10 cellular contexts compared by ENCODE assay signal in the genomic region with DNA sequence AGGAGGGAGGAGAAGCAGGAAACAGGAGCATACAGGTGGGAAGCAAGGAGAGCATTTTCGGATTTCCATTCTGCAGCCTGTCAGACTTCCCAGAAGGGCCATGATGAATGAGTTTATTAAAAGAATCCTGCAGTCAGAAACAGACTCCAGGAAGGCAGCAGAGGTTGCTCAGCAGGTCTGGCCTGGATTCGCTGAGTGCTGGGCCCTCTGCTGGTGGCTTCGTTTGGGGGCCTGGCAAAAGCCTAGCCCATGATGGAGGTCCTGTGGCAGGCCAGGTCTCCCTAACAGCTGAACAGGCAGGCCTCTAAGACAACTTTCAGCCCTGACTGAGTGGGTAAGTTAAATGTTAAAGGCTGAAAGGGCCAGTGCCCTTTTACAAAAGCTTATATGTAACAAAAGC.
DNase-seq lines count a peak whose midpoint lies in the region; ATAC-seq and TF ChIP-seq lines count a peak whose summit lies in the region.
"Had no signal": no experiment of that assay in that cellular context is flagged by ENCODE, and none has a peak within 500 bp of the region (broad histone marks: within the 10 kb centered on the region; RNA-seq: fewer than 3 reads in every experiment).

No MANE protein-coding gene starts in this region.

- WGBS in right lobe of liver (ENCODE audit: insufficient coverage, low coverage, low lambda C conversion rate, missing lambda C conversion rate) = 58% methylated on average over 1 of the region's 3 CpGs

- no peaks in the 10 kb centered on the region for H3K9me3 ChIP-seq in right lobe of liver

- H3K27me3 ChIP-seq in right lobe of liver = no peaks in the 10 kb centered on the region

- TF ChIP-seq CTCF in C4-2B (conservative IDR thresholded peaks at IDR 0.05) = peak; percentile 58
- peak in 2 of 4 donors; percentile 25 to 28 for TF ChIP-seq CTCF in right lobe of liver (IDR thresholded peaks at IDR 0.05)

- peak; percentile 34 for DNase-seq in HEK293T (ENCODE audit: extremely low spot score)
- DNase-seq in astrocyte of the hippocampus (ENCODE audit: low read depth, low spot score) = peak; percentile 17
- DNase-seq in right lobe of liver = peak in 1 of 3 donors; percentile 29
- DNase-seq in GM19240 (ENCODE audit: insufficient read length, low spot score) = no peak
- DNase-seq in NCI-H524 treated with DMSO at 0.1 percent for 48 hours (lab: John Stamatoyannopoulos, UW) = no peak
- DNase-seq in cortex of kidney (lab: John Stamatoyannopoulos, UW) = no peak
- no peak for DNase-seq in stimulated activated CD4-positive, alpha-beta T cell treated with anti-CD3 and anti-CD28 coated beads, Interleukin-4, amount 100 ng/mL, for 1 hour

- POLR2A ChIA-PET in HEK293T (lab: Yijun Ruan, JAX) = no interaction called here

- no peaks in the 10 kb centered on the region for H3K36me3 ChIP-seq in right lobe of liver

- intact Hi-C loops in right lobe of liver (cut with DNase I) = no loop called here

- no peaks in the 10 kb centered on the region for H3K4me1 ChIP-seq in right lobe of liver

- CTCF ChIA-PET in HEK293T (lab: Yijun Ruan, JAX) = no interaction called here

- no peak overlapping the region for H3K27ac ChIP-seq in C4-2B
- no peak overlapping the region for H3K27ac ChIP-seq in right lobe of liver

- no peak overlapping the region for H3K4me3 ChIP-seq in right lobe of liver

- peak; percentile 20 to 55 (median 26) for ATAC-seq in right lobe of liver
- ATAC-seq: activated T-helper 17 cell treated with anti-CD3 and anti-CD28 coated beads, Interleukin-2, amount 50 U/mL, for 72 hours; Panc1 had no signal

- no peak for TF ChIP-seq POLR2A in right lobe of liver (IDR thresholded peaks at IDR 0.05)

TF ChIP-seq in HEK293T, 16 proteins besides CTCF, POLR2A, EP300 and RAD21:
- TF ChIP-seq BHLHE40 (IDR thresholded peaks at IDR 0.05; ENCODE audit: borderline replicate concordance) = no peak
- TF ChIP-seq ARNT (IDR thresholded peaks at IDR 0.05) = no peak
- no peak for TF ChIP-seq FOXK2 (IDR thresholded peaks at IDR 0.05)
- no peak for TF ChIP-seq LEF1 (IDR thresholded peaks at IDR 0.05; ENCODE audit: borderline replicate concordance)
- no peak for TF ChIP-seq CTBP1 (IDR thresholded peaks at IDR 0.05; ENCODE audit: borderline replicate concordance)
- no peak for TF ChIP-seq HDGF (IDR thresholded peaks at IDR 0.05; ENCODE audit: borderline replicate concordance)
- no peak for TF ChIP-seq NFRKB (IDR thresholded peaks at IDR 0.05)
- no peak for TF ChIP-seq ELF4 (IDR thresholded peaks at IDR 0.05)
- TF ChIP-seq, protein P1, sequence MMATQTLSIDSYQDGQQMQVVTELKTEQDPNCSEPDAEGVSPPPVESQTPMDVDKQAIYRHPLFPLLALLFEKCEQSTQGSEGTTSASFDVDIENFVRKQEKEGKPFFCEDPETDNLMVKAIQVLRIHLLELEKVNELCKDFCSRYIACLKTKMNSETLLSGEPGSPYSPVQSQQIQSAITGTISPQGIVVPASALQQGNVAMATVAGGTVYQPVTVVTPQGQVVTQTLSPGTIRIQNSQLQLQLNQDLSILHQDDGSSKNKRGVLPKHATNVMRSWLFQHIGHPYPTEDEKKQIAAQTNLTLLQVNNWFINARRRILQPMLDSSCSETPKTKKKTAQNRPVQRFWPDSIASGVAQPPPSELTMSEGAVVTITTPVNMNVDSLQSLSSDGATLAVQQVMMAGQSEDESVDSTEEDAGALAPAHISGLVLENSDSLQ (IDR thresholded peaks at IDR 0.05) = no peak
- no peak for TF ChIP-seq FOXA1 (IDR thresholded peaks at IDR 0.05)
- TF ChIP-seq ZNF384 (IDR thresholded peaks at IDR 0.05) = no peak
- no peak for TF ChIP-seq L3MBTL2 (conservative IDR thresholded peaks at IDR 0.05)
- no peak for TF ChIP-seq SP1 (IDR thresholded peaks at IDR 0.05)
- TF ChIP-seq FOXM1 (IDR thresholded peaks at IDR 0.05; ENCODE audit: borderline replicate concordance) = no peak
- TF ChIP-seq SUZ12 (IDR thresholded peaks at IDR 0.05) = no peak
- no peak for TF ChIP-seq TARDBP (IDR thresholded peaks at IDR 0.05)

Comparison
In these comparisons a context has a peak if more than half of its experiments do, and no peak if none do; other contexts are left out.
1. DNase-seq: peak in HEK293T (single experiment) and astrocyte of the hippocampus (single experiment); none in GM19240 (single experiment), NCI-H524 treated with DMSO at 0.1 percent for 48 hours (single experiment), cortex of kidney (single experiment) and stimulated activated CD4-positive, alpha-beta T cell treated with anti-CD3 and anti-CD28 coated beads, Interleukin-4, amount 100 ng/mL, for 1 hour (single experiment).